Comparison of ENCODE assay signal across 8 cellular contexts in genomic region chr7:148262721-148263229, GRCh38.
A peak's percentile ranks its signal among the peaks of the same experiment; 100 is the strongest.
DNase-seq lines count a peak whose midpoint lies in the region; ATAC-seq and FAIRE-seq lines count a peak whose summit lies in the region.

No MANE protein-coding gene starts in this region.

- peaks cover 1% of the 10 kb centered on the region for H3K4me1 Mint-ChIP-seq in activated CD4-positive, alpha-beta memory T cell treated with anti-CD3 and anti-CD28 coated beads, Interleukin-2, amount 10 ng/mL, durations not matched to agents 7 days and 5 days
- H3K4me1 Mint-ChIP-seq in memory B cell: peaks cover 20% of the 10 kb centered on the region

- H3K36me3 ChIP-seq in ACC112 (ENCODE audit: insufficient read depth, low read length): no peaks in the 10 kb centered on the region

- no peaks in the 10 kb centered on the region for H3K9me3 Mint-ChIP-seq in activated CD4-positive, alpha-beta memory T cell treated with anti-CD3 and anti-CD28 coated beads, Interleukin-2, amount 10 ng/mL, durations not matched to agents 7 days and 5 days
- H3K9me3 Mint-ChIP-seq in memory B cell: no peaks in the 10 kb centered on the region

- H3K4me3 Mint-ChIP-seq in activated CD4-positive, alpha-beta memory T cell treated with anti-CD3 and anti-CD28 coated beads, Interleukin-2, amount 10 ng/mL, durations not matched to agents 7 days and 5 days: no peak overlapping the region
- peak overlapping the region; percentile 56 for H3K4me3 Mint-ChIP-seq in memory B cell

- no peak overlapping the region for H3K27ac Mint-ChIP-seq in activated CD4-positive, alpha-beta memory T cell treated with anti-CD3 and anti-CD28 coated beads, Interleukin-2, amount 10 ng/mL, durations not matched to agents 7 days and 5 days
- H3K27ac Mint-ChIP-seq in memory B cell: no peak overlapping the region

- DNase-seq in GM18507 (ENCODE audit: extremely low spot score, insufficient read length, low read depth): peak; percentile 22
- peak; percentile 11 for DNase-seq in NCI-H226
- peak; percentile 55 for DNase-seq in activated CD4-positive, alpha-beta memory T cell treated with anti-CD3 and anti-CD28 coated beads, Interleukin-2, amount 10 ng/mL, durations not matched to agents 7 days and 5 days
- peak; percentile 46 for DNase-seq in effector CD4-positive, alpha-beta T cell
- DNase-seq in memory B cell (ENCODE audit: low spot score in 2 of 2): peak; percentile 65 to 73
- DNase-seq in stimulated activated CD8-positive, alpha-beta memory T cell treated with anti-CD3 and anti-CD28 coated beads, Interleukin-15, amount 100 ng/mL, for 4 hours (ENCODE audit: low read depth in 2 of 2): peak; percentile 3 to 22

- H3K4me1 ChIP-seq in ACC112 (ENCODE audit: control insufficient read depth, insufficient read depth, low read length, unreplicated experiment): no peaks in the 10 kb centered on the region

- H3K79me2 ChIP-seq in ACC112 (ENCODE audit: control insufficient read depth, insufficient read depth, low read length, unreplicated experiment): no peaks in the 10 kb centered on the region

- H3K27me3 Mint-ChIP-seq in activated CD4-positive, alpha-beta memory T cell treated with anti-CD3 and anti-CD28 coated beads, Interleukin-2, amount 10 ng/mL, durations not matched to agents 7 days and 5 days: peaks cover 9% of the 10 kb centered on the region
- peaks cover 2% of the 10 kb centered on the region for H3K27me3 Mint-ChIP-seq in memory B cell

- peak overlapping the region; percentile 50 for H2AFZ ChIP-seq in ACC112 (ENCODE audit: low read length, unreplicated experiment)

- H3K4me3 ChIP-seq in ACC112 (ENCODE audit: low read depth, low read length): peak overlapping the region; percentile 54; the same call in 1 of the 2 replicates

- H3K27ac ChIP-seq in ACC112 (ENCODE audit: low read depth, low read length): no peak overlapping the region

- H3K27me3 ChIP-seq in ACC112 (ENCODE audit: insufficient read depth, low read length): no peaks in the 10 kb centered on the region

- FAIRE-seq in GM18507 (lab: Jason Lieb, UNC): peak; percentile 46

- POLR2A ChIA-PET in activated CD4-positive, alpha-beta memory T cell treated with anti-CD3 and anti-CD28 coated beads, Interleukin-2, amount 10 ng/mL, durations not matched to agents 7 days and 5 days (lab: Charles Lee): no interaction called here

- peak; percentile 73 for ATAC-seq in HG03066 (IDR thresholded peaks at IDR 0.05; ENCODE audit: low read depth, unreplicated experiment)
- ATAC-seq in memory B cell (ENCODE audit: low read depth): peak; percentile 73

- H3K36me3 Mint-ChIP-seq in activated CD4-positive, alpha-beta memory T cell treated with anti-CD3 and anti-CD28 coated beads, Interleukin-2, amount 10 ng/mL, durations not matched to agents 7 days and 5 days (ENCODE audit: low read depth): no peaks in the 10 kb centered on the region
- no peaks in the 10 kb centered on the region for H3K36me3 Mint-ChIP-seq in memory B cell

- CTCF ChIA-PET in activated CD4-positive, alpha-beta memory T cell treated with anti-CD3 and anti-CD28 coated beads, Interleukin-2, amount 10 ng/mL, durations not matched to agents 7 days and 5 days (lab: Charles Lee): interaction anchor here (0.5 to 3.7 kb wide), 11 partner anchors 9 to 156 kb away, joined by 3 to 18 read pairs (median 3); no protein-coding TSS in a partner anchor

Comparison
In these comparisons a context has a peak if more than half of its experiments do, and no peak if none do; other contexts are left out.
1. DNase-seq: peak in every context shown above with its lines; median percentile 69 in memory B cell; 55 in activated CD4-positive, alpha-beta memory T cell treated with anti-CD3 and anti-CD28 coated beads, Interleukin-2, amount 10 ng/mL, durations not matched to agents 7 days and 5 days; 46 in effector CD4-positive, alpha-beta T cell; 22 in GM18507; 12 in stimulated activated CD8-positive, alpha-beta memory T cell treated with anti-CD3 and anti-CD28 coated beads, Interleukin-15, amount 100 ng/mL, for 4 hours; 11 in NCI-H226.